Comparison of ENCODE assay signal across 32 cellular contexts in the genomic region with DNA sequence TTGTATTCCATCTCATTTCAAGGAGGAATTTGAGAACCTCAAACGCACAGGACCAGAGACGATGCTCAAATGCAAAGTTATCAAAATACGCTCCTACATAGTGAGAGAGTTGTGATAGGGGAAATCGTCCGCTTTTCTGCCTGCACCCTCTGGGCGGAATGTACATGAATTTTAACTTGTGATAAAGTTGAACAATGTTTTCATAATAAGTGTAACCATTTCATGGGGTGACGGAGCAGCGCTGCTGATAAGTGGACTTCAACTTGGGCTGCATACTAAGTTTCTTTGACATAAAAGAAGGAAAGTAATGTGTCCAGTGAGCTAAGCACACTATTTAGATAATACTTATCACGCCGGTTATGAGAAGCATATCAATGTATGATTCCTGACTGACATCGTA.
"Had no signal": no experiment of that assay in that cellular context is flagged by ENCODE, and none has a peak within 500 bp of the region (broad histone marks: within the 10 kb centered on the region; RNA-seq: fewer than 3 reads in every experiment).

No MANE protein-coding gene starts in this region.

- H3K36me3 ChIP-seq: adrenal gland, ascending aorta, brain microvascular endothelial cell, breast epithelium, cardiac muscle cell had no signal

- H3K27ac ChIP-seq: adrenal gland, ascending aorta, body of pancreas, brain microvascular endothelial cell, breast epithelium, cardiac muscle cell had no signal

- DNase-seq: activated effector memory CD4-positive, alpha-beta T cell treated with anti-CD3 and anti-CD28 coated beads, Interleukin-2, amount 50 U/mL, for 16 hours; activated effector memory CD4-positive, alpha-beta T cell treated with Interleukin-2 at 50 U/mL for 16 hours; activated gamma-delta T cell; activated gamma-delta T cell treated with Interleukin-2 at 50 U/mL for 16 hours; activated naive CD4-positive, alpha-beta T cell; activated naive CD4-positive, alpha-beta T cell treated with anti-CD3 and anti-CD28 coated beads for 36 hours; activated naive CD4-positive, alpha-beta T cell treated with anti-CD3 and anti-CD28 coated beads, Interleukin-2, amount 10 ng/mL, durations not matched to agents 7 days and 5 days; activated naive CD4-positive, alpha-beta T cell treated with anti-CD3 and anti-CD28 coated beads, Interleukin-2, amount 50 U/mL, for 16 hours; activated naive CD4-positive, alpha-beta T cell treated with Interleukin-2 at 50 U/mL for 16 hours; activated naive CD8-positive, alpha-beta T cell treated with anti-CD3 and anti-CD28 coated beads for 36 hours; activated naive CD8-positive, alpha-beta T cell treated with anti-CD3 and anti-CD28 coated beads, Interleukin-2, amount 10 ng/mL, durations not matched to agents 7 days and 5 days; activated naive CD8-positive, alpha-beta T cell treated with anti-CD3 and anti-CD28 coated beads, Interleukin-2, amount 50 U/mL, for 24 hours; activated T-cell treated with anti-CD3 and anti-CD28 coated beads, Interleukin-2, amount 50 U/mL, for 1 hour; activated T-cell treated with anti-CD3 and anti-CD28 coated beads, Interleukin-2, amount 50 U/mL, for 24 hours; activated T-cell treated with anti-CD3 and anti-CD28 coated beads, Interleukin-2, amount 50 U/mL, for 4 hours; activated T-cell treated with anti-CD3 and anti-CD28 coated beads, Interleukin-2, amount 50 U/mL, for 48 hours; activated T-cell treated with anti-CD3 and anti-CD28 coated beads, Interleukin-2, amount 50 U/mL, for 72 hours; amniotic stem cell; amygdala; anterior cingulate cortex; aorta; body of pancreas; brain microvascular endothelial cell; caudate nucleus; central memory CD4-positive, alpha-beta T cell; cerebellar nuclear complex had no signal

- H3K4me3 ChIP-seq: adrenal gland, ascending aorta, body of pancreas, breast epithelium, cardiac muscle cell had no signal

- H3K27me3 ChIP-seq: adrenal gland, ascending aorta, body of pancreas, brain microvascular endothelial cell, cardiac muscle cell had no signal

- H3K4me1 ChIP-seq: adrenal gland, ascending aorta, body of pancreas, breast epithelium had no signal

- H3K9me3 ChIP-seq: adrenal gland, ascending aorta, body of pancreas, breast epithelium had no signal

- ATAC-seq: activated naive CD4-positive, alpha-beta T cell treated with anti-CD3 and anti-CD28 coated beads, Interleukin-2, amount 50 U/mL, for 72 hours; activated naive CD8-positive, alpha-beta T cell treated with anti-CD3 and anti-CD28 coated beads, Interleukin-2, amount 50 U/mL, for 24 hours; activated T-cell treated with anti-CD3 and anti-CD28 coated beads, Interleukin-2, amount 50 U/mL, for 4 hours; activated T-cell treated with anti-CD3 and anti-CD28 coated beads, Interleukin-2, amount 50 U/mL, for 72 hours; activated T-helper 17 cell treated with anti-CD3 and anti-CD28 coated beads, Interleukin-2, amount 50 U/mL, for 72 hours; body of pancreas had no signal
